Comparison of ENCODE assay signal across 7 cellular contexts in the genomic region with DNA sequence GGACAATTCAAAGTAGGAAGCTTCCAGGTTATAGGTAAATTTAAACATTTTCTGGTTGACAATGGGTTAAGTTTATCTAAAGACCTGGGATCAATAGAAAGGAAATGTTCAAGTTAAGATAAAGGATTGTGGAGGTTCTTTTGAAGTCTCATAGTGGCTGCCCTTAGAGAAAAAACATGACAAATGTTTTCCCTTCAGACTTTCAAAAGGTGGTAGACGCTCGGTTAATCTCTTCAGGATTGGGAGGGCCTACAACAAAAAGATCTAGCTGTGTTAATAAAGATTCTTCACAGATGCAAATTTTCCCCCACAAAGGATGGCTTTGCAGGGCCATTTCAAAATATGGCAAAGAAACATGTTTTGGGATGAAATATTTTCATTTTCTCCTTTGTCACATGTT.
DNase-seq lines count a peak whose midpoint lies in the region; ATAC-seq and TF ChIP-seq lines count a peak whose summit lies in the region.
"Not testable (repeated sequence)": the region's sequence is repeated elsewhere in the genome, so short reads cannot be mapped to it uniquely, and the experiment has no call there.

No MANE protein-coding gene starts in this region.

- H3K4me2 ChIP-seq in GM23338 = 0 out of 2 replicates have a peak overlapping the region, but pooled peaks have one; percentile 39
- peak overlapping the region; percentile 14 for H3K4me2 ChIP-seq in neural progenitor cell
- not testable (repeated sequence) for H3K4me2 ChIP-seq in trophoblast cell (ENCODE audit: low read length)

- not testable (repeated sequence) for TF ChIP-seq CTCF in GM23338 (conservative IDR thresholded peaks at IDR 0.05; ENCODE audit: low read depth in 2 of 2); WTC11 (IDR thresholded peaks at IDR 0.05); endodermal cell (conservative IDR thresholded peaks at IDR 0.05); neural progenitor cell (IDR thresholded peaks at IDR 0.05)

- H3K9me2 ChIP-seq in GM23338 (ENCODE audit: insufficient read depth) = not testable (repeated sequence)

- H3K23ac ChIP-seq in trophoblast cell (ENCODE audit: low read length) = not testable (repeated sequence)

- H3K9ac ChIP-seq in HUES6 (ENCODE audit: low read length); endodermal cell (ENCODE audit: extremely low read depth, low read length, poor library complexity, severe bottlenecking); neural progenitor cell; trophoblast cell (ENCODE audit: low read length): not testable (repeated sequence)

- CTCF ChIA-PET in WTC11 (lab: Charles Lee) = not testable (repeated sequence)

- WGBS in endodermal cell (ENCODE audit: insufficient coverage in 1 of 2, insufficient read length in 1 of 2), 2 experiments = 35 to 85% methylated on average over 2 of the region's 2 CpGs
- WGBS in trophoblast cell (ENCODE audit: extremely low coverage, insufficient coverage, insufficient read length) = no CpG with 5 or more reads among the region's 2 CpGs

- in situ Hi-C loops in HAP-1 (cut with MboI; ENCODE audit: low sequenced_read_pairs) = not testable (repeated sequence)

- not testable (repeated sequence) for H4K8ac ChIP-seq in trophoblast cell (ENCODE audit: low read depth, low read length)

- H3F3A ChIP-seq in GM23338 (replicated peaks; ENCODE audit: low read depth); neural progenitor cell (ENCODE audit: low read depth): not testable (repeated sequence)

- POLR2A ChIA-PET in WTC11 (lab: Charles Lee) = not testable (repeated sequence)

- ATAC-seq in GM23338 = not testable (repeated sequence)
- peak; percentile 39; the same call in 1 of the 2 replicates for ATAC-seq in WTC11

- not testable (repeated sequence) for H3K4ac ChIP-seq in trophoblast cell (ENCODE audit: low read depth, low read length)

- H3K79me2 ChIP-seq in GM23338 (replicated peaks; ENCODE audit: insufficient read depth); neural progenitor cell (ENCODE audit: low read depth); trophoblast cell (ENCODE audit: control insufficient read depth, insufficient read depth, low read length, poor library complexity): not testable (repeated sequence)

- H3K14ac ChIP-seq in trophoblast cell (ENCODE audit: low read length) = not testable (repeated sequence)

- H3K27ac ChIP-seq in GM23338 (ENCODE audit: low read depth); endodermal cell (ENCODE audit: low read depth, low read length); neural progenitor cell: not testable (repeated sequence)
- H3K27ac ChIP-seq in HUES6 (ENCODE audit: low read depth, low read length) = peak overlapping the region; percentile 64; the same call in 1 of the 2 replicates
- H3K27ac ChIP-seq in trophoblast cell (ENCODE audit: low read depth, low read length) = peak overlapping the region; percentile 97

- H3K18ac ChIP-seq in trophoblast cell (ENCODE audit: low read length) = not testable (repeated sequence)

- H3K9me3 ChIP-seq in HAP-1; HUES6 (ENCODE audit: control insufficient read depth, insufficient read depth, low read depth, low read length); endodermal cell (ENCODE audit: control insufficient read depth, low read length); neural progenitor cell (ENCODE audit: low read depth); trophoblast cell (ENCODE audit: insufficient read depth, low read depth, low read length): not testable (repeated sequence)

- not testable (repeated sequence) for H3K36me3 ChIP-seq in GM23338 (ENCODE audit: insufficient read depth); HAP-1 (replicated peaks); HUES6 (ENCODE audit: control insufficient read depth, insufficient read depth, low read length); endodermal cell (ENCODE audit: control insufficient read depth, insufficient read depth, low read length); neural progenitor cell; trophoblast cell (ENCODE audit: control insufficient read depth in 1 of 2, insufficient read depth in 2 of 2, low read length in 2 of 2)

- not testable (repeated sequence) for H3K4me3 ChIP-seq in GM23338; HAP-1; HUES6 (ENCODE audit: low read depth, low read length); endodermal cell (ENCODE audit: low read length); neural progenitor cell; trophoblast cell (ENCODE audit: low read depth, low read length)

- not testable (repeated sequence) for H4K20me1 ChIP-seq in GM23338 (replicated peaks; ENCODE audit: insufficient read depth); neural progenitor cell (ENCODE audit: low read depth)

- not testable (repeated sequence) for H3K27me3 Mint-ChIP-seq in GM23338 (ENCODE audit: insufficient read depth, low read depth, poor library complexity); WTC11 (ENCODE audit: low read depth); endodermal cell (ENCODE audit: insufficient read depth); neural progenitor cell (ENCODE audit: insufficient read depth, low read depth)

- H3K27me3 ChIP-seq in GM23338 (ENCODE audit: insufficient read depth); HAP-1 (ENCODE audit: low read depth); HUES6 (ENCODE audit: control insufficient read depth, insufficient read depth, low read length); endodermal cell (ENCODE audit: control insufficient read depth, insufficient read depth, low read length, poor library complexity, severe bottlenecking); neural progenitor cell; trophoblast cell (ENCODE audit: insufficient read depth, low read length): not testable (repeated sequence)

- H4K12ac ChIP-seq in trophoblast cell (ENCODE audit: low read depth, low read length) = not testable (repeated sequence)

- peaks cover 20% of the 10 kb centered on the region for H3K4me1 ChIP-seq in GM23338 (ENCODE audit: insufficient read depth)
- peaks cover 20% of the 10 kb centered on the region for H3K4me1 ChIP-seq in HAP-1
- peaks cover 31% of the 10 kb centered on the region; the same call in 1 of the 2 replicates for H3K4me1 ChIP-seq in HUES6 (ENCODE audit: control insufficient read depth, insufficient read depth, low read length)
- H3K4me1 ChIP-seq in endodermal cell (ENCODE audit: control insufficient read depth, insufficient read depth, low read length) = peaks cover 15% of the 10 kb centered on the region
- H3K4me1 ChIP-seq in neural progenitor cell = peaks cover 15% of the 10 kb centered on the region
- H3K4me1 ChIP-seq in trophoblast cell (ENCODE audit: control insufficient read depth in 1 of 2, insufficient read depth in 2 of 2, low read length in 2 of 2) = peaks cover 13 to 23% of the 10 kb centered on the region in 2 experiments

- 0 out of 2 replicates have a peak overlapping the region, but pooled peaks have one; percentile 16 for H3K27ac Mint-ChIP-seq in GM23338
- H3K27ac Mint-ChIP-seq in WTC11, neural progenitor cell: not testable (repeated sequence)
- H3K27ac Mint-ChIP-seq in endodermal cell = peak overlapping the region; percentile 50

- H3K36me3 Mint-ChIP-seq in GM23338 (ENCODE audit: low read depth); WTC11; endodermal cell (ENCODE audit: low read depth); neural progenitor cell: not testable (repeated sequence)

- DNase-seq in GM23338 (ENCODE audit: low spot score); WTC11 (ENCODE audit: low spot score); endodermal cell; neural progenitor cell (ENCODE audit: low spot score); trophoblast cell: not testable (repeated sequence)
- peak; percentile 50 to 89 for DNase-seq in HAP-1 (ENCODE audit: low spot score in 2 of 2)

- H2BK12ac ChIP-seq in trophoblast cell (ENCODE audit: low read length) = peak overlapping the region; percentile 100

- H3K79me1 ChIP-seq in trophoblast cell (ENCODE audit: low read length) = peaks cover 31% of the 10 kb centered on the region

- not testable (repeated sequence) for H2AFZ ChIP-seq in GM23338; neural progenitor cell (replicated peaks)
- peak overlapping the region; percentile 30 for H2AFZ ChIP-seq in trophoblast cell (ENCODE audit: insufficient read depth, low read length, poor library complexity)

- not testable (repeated sequence) for H2AK5ac ChIP-seq in trophoblast cell (ENCODE audit: low read length)

- H3K4me1 Mint-ChIP-seq in GM23338 (peaks cover 19% of the 10 kb centered on the region), WTC11 (peaks cover 41% of the 10 kb centered on the region), endodermal cell (peaks cover 35% of the 10 kb centered on the region), neural progenitor cell (peaks cover 18% of the 10 kb centered on the region)

- peak overlapping the region; percentile 91 for H2BK120ac ChIP-seq in trophoblast cell (ENCODE audit: insufficient read depth, low read length, poor library complexity)

- H4K91ac ChIP-seq in trophoblast cell (ENCODE audit: low read depth, low read length) = peak overlapping the region; percentile 93

- H3K9me3 Mint-ChIP-seq in GM23338, WTC11, endodermal cell, neural progenitor cell: not testable (repeated sequence)

- H3K4me3 Mint-ChIP-seq in GM23338, WTC11, endodermal cell, neural progenitor cell: not testable (repeated sequence)

- H2BK5ac ChIP-seq in trophoblast cell (ENCODE audit: low read depth, low read length, poor library complexity) = not testable (repeated sequence)
